Comparison of ENCODE assay signal across 8 cellular contexts in the genomic region with DNA sequence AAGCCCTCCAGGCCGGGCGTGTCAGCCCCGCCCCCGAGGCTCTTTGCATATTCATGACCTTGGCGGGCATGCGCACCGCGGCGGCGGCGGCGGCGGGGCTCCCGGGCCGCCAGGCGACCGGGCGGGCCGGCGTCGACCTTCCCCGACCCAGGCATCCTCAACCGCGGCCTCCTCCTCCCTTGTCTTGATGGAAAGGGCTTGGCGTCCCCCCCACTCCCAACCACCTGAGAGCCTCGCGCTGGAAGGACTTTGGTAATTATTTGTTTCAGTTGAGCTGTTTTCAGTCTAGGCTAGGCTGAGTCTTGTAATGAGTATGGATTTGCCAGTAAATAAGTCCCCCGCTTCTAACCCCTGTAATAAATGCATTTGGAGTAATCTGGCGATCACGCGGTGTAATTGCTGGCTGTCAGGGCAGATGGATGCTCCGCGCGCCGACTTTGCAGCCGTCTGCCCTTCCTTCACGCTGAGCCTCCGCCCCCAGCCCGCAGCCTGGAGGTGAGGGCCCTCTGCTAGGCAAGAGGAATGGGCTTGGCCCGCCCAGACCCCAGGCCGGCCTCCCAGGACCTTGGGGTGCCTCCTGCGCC. TPM values are rescaled to one million over a fixed set of nuclear protein-coding genes. Genes with fewer than 3 reads are reported as not detected.
DNase-seq lines count a peak whose midpoint lies in the region; ATAC-seq and TF ChIP-seq lines count a peak whose summit lies in the region.

No MANE protein-coding gene starts in this region.

- no peak for ATAC-seq in HG02973 (IDR thresholded peaks at IDR 0.05; ENCODE audit: unreplicated experiment)
- ATAC-seq in HG02938 (IDR thresholded peaks at IDR 0.05; ENCODE audit: unreplicated experiment) = no peak

- 2% methylated on average over 42 of the region's 42 CpGs for WGBS in thymus

- H3K9me3 ChIP-seq in osteoblast (ENCODE audit: low read depth, low read length) = no peaks in the 10 kb centered on the region
- H3K9me3 ChIP-seq in thymus (ENCODE audit: control insufficient read depth) = no peaks in the 10 kb centered on the region

- peak overlapping the region; percentile 54 for H3K4me3 ChIP-seq in fibroblast of the aortic adventitia (ENCODE audit: low read depth, low read length)
- peak overlapping the region; percentile 72 for H3K4me3 ChIP-seq in osteoblast (ENCODE audit: insufficient read depth, low read length)
- H3K4me3 ChIP-seq in thymus (ENCODE audit: low read length) = peak overlapping the region; percentile 49

- H4K20me1 ChIP-seq in osteoblast (ENCODE audit: insufficient read depth, low read length) = peaks cover 7% of the 10 kb centered on the region

- DNase-seq in GM10248 (ENCODE audit: extremely low spot score) (peak; percentile 86), NCI-H2171 (lab: John Stamatoyannopoulos, UW) (peak; percentile 72), fibroblast of the aortic adventitia (ENCODE audit: low read depth) (peak; percentile 4), osteoblast (ENCODE audit: insufficient read length, low spot score, missing footprints) (peak; percentile 98)
- peak; percentile 60 for DNase-seq in activated T-cell treated with anti-CD3 and anti-CD28 coated beads, Interleukin-2, amount 50 U/mL, for 1 hour

- H3K36me3 ChIP-seq in osteoblast (ENCODE audit: insufficient read depth, low read length) (no peaks in the 10 kb centered on the region), thymus (ENCODE audit: control insufficient read depth, insufficient read depth) (no peaks in the 10 kb centered on the region)

- H2AFZ ChIP-seq in osteoblast (ENCODE audit: low read length) = peak overlapping the region; percentile 93

- POLR2A ChIA-PET in GM10248 (lab: Yijun Ruan, JAX) = no interaction called here

- TF ChIP-seq CTCF in GM10248 (IDR thresholded peaks at IDR 0.05; ENCODE audit: control extremely low read depth, extremely low read depth, low read depth, missing control alignments) = no peak
- no peak for TF ChIP-seq CTCF in fibroblast of the aortic adventitia (IDR thresholded peaks at IDR 0.05; ENCODE audit: insufficient read depth, low read length)
- TF ChIP-seq CTCF in osteoblast (IDR thresholded peaks at IDR 0.05; ENCODE audit: extremely low read depth, low read depth, low read length) = no peak

- peaks cover 10% of the 10 kb centered on the region for H3K4me1 ChIP-seq in osteoblast (ENCODE audit: insufficient read depth, low read length)
- H3K4me1 ChIP-seq in thymus (ENCODE audit: control insufficient read depth, insufficient read depth, low read length) = peaks cover 6% of the 10 kb centered on the region

- H3K79me2 ChIP-seq in osteoblast (ENCODE audit: insufficient read depth, low read length) = no peaks in the 10 kb centered on the region

- H3K4me2 ChIP-seq in osteoblast (ENCODE audit: insufficient read depth, low read length) = peak overlapping the region; percentile 91

- H3K27me3 ChIP-seq in osteoblast (ENCODE audit: insufficient read depth, low read length) (peaks cover 6% of the 10 kb centered on the region), thymus (ENCODE audit: control insufficient read depth, insufficient read depth) (peaks cover 19% of the 10 kb centered on the region)

- no peak overlapping the region for H3K27ac ChIP-seq in osteoblast (ENCODE audit: low read depth, low read length)
- no peak overlapping the region for H3K27ac ChIP-seq in thymus (ENCODE audit: low read depth)

- CTCF ChIA-PET in GM10248 (lab: Yijun Ruan, JAX) = no interaction called here

RNA-seq across cellular contexts. Expression of a gene that starts 25.2 kb away (rescaled TPM):
- total RNA-seq in fibroblast of the aortic adventitia (ENCODE audit: low replicate concordance) = 0.18 TPM in 1 of 2 replicates, not detected in the other
- total RNA-seq in osteoblast = under 0.01 and 0.29 TPM in 2 replicates
- polyA plus RNA-seq in thymus = 0.07 TPM

Comparison
In these comparisons a context has a peak if more than half of its experiments do, and no peak if none do; other contexts are left out.
1. DNase-seq: peak in every context shown above with its lines; median percentile 98 in osteoblast; 86 in GM10248; 72 in NCI-H2171; 60 in activated T-cell treated with anti-CD3 and anti-CD28 coated beads, Interleukin-2, amount 50 U/mL, for 1 hour; 4 in fibroblast of the aortic adventitia.